ENCODE assay signal across 16 cellular contexts in genomic region chr17:7285679-7286078, GRCh38. TPM values are rescaled to one million over a fixed set of nuclear protein-coding genes. Genes with fewer than 3 reads are reported as not detected.
DNase-seq lines count a peak whose midpoint lies in the region; ATAC-seq and TF ChIP-seq lines count a peak whose summit lies in the region.
"Had no signal": no experiment of that assay in that cellular context is flagged by ENCODE, and none has a peak within 500 bp of the region (broad histone marks: within the 10 kb centered on the region; RNA-seq: fewer than 3 reads in every experiment).

No MANE protein-coding gene starts in this region.

- peaks cover 16% of the 10 kb centered on the region for H4K20me1 ChIP-seq in neural progenitor cell (ENCODE audit: low read depth)

- TF ChIP-seq POLR2A in gastrocnemius medialis (IDR thresholded peaks at IDR 0.05): no peak

- H3K27me3 ChIP-seq in H7 (ENCODE audit: control insufficient read depth, insufficient read depth, low read length) (peaks cover 20% of the 10 kb centered on the region), neural progenitor cell (peaks cover 28% of the 10 kb centered on the region), gastrocnemius medialis (no peaks in the 10 kb centered on the region), A673 (replicated peaks; ENCODE audit: insufficient read depth, low read depth, low read length, poor library complexity) (no peaks in the 10 kb centered on the region)

- H3K9me3 ChIP-seq in neural progenitor cell (ENCODE audit: low read depth) (no peaks in the 10 kb centered on the region), gastrocnemius medialis (no peaks in the 10 kb centered on the region), A673 (ENCODE audit: low read depth, low read length, poor library complexity, severe bottlenecking) (no peaks in the 10 kb centered on the region)
- H3K9me3 ChIP-seq: BE2C had no signal

- peaks cover 4% of the 10 kb centered on the region for H3K4me1 ChIP-seq in neural progenitor cell
- peaks cover 33 to 46% of the 10 kb centered on the region in 2 donors for H3K4me1 ChIP-seq in gastrocnemius medialis
- peaks cover 17% of the 10 kb centered on the region for H3K4me1 ChIP-seq in A673 (ENCODE audit: insufficient read depth, low read length, poor library complexity, severe bottlenecking)
- H3K4me1 ChIP-seq: BE2C had no signal

- H3K4me2 ChIP-seq in neural progenitor cell: no peak overlapping the region
- H3K4me2 ChIP-seq: GM23338 had no signal

- H3K4me3 ChIP-seq in H7 (ENCODE audit: insufficient read depth, low read depth, low read length): no peak overlapping the region
- H3K4me3 ChIP-seq in neural progenitor cell: no peak overlapping the region
- H3K4me3 ChIP-seq in gastrocnemius medialis: no peak overlapping the region
- no peak overlapping the region for H3K4me3 ChIP-seq in A673 (ENCODE audit: low read depth, low read length, poor library complexity, severe bottlenecking)
- H3K4me3 ChIP-seq: GM23338 had no signal

- H3F3A ChIP-seq in neural progenitor cell (ENCODE audit: low read depth): peaks cover 6% of the 10 kb centered on the region

- H3K36me3 Mint-ChIP-seq in neural progenitor cell: peaks cover 1% of the 10 kb centered on the region
- H3K36me3 Mint-ChIP-seq: CD4-positive, alpha-beta memory T cell had no signal

- H3K36me3 ChIP-seq in H7 (replicated peaks; ENCODE audit: control insufficient read depth, insufficient read depth, low read length): no peaks in the 10 kb centered on the region; the same call in 1 of the 2 replicates
- no peaks in the 10 kb centered on the region for H3K36me3 ChIP-seq in neural progenitor cell
- H3K36me3 ChIP-seq in gastrocnemius medialis: peaks cover 0 to 28% of the 10 kb centered on the region in 2 donors
- H3K36me3 ChIP-seq in A673 (ENCODE audit: insufficient read depth, low read length, poor library complexity, severe bottlenecking): no peaks in the 10 kb centered on the region
- H3K36me3 ChIP-seq: BE2C had no signal

- no peak overlapping the region for H2AFZ ChIP-seq in neural progenitor cell (replicated peaks)
- H2AFZ ChIP-seq: GM23338 had no signal

- peak overlapping the region; percentile 58 for H3K4me3 Mint-ChIP-seq in neural progenitor cell
- H3K4me3 Mint-ChIP-seq: CD4-positive, alpha-beta memory T cell; GM23338 had no signal

- no peak overlapping the region for H3K27ac Mint-ChIP-seq in neural progenitor cell
- H3K27ac Mint-ChIP-seq: GM23338, H9 had no signal

- H3K27me3 Mint-ChIP-seq in neural progenitor cell (ENCODE audit: insufficient read depth, low read depth): peaks cover 14% of the 10 kb centered on the region

- no peak overlapping the region for H3K9ac ChIP-seq in neural progenitor cell

- peaks cover 14% of the 10 kb centered on the region for H3K4me1 Mint-ChIP-seq in neural progenitor cell

- in situ Hi-C loops in gastrocnemius medialis (cut with MboI; ENCODE audit: low sequenced_read_pairs in 4 of 4): no loop called here

- POLR2A ChIA-PET in A673 (lab: Charles Lee; ENCODE audit: low non-redundant PET): no interaction called here

- H3K79me2 ChIP-seq in neural progenitor cell (ENCODE audit: low read depth): no peaks in the 10 kb centered on the region

- intact Hi-C loops in gastrocnemius medialis (cut with DNase I; ENCODE audit: low total_unique reads): no loop called here
- intact Hi-C loops in A673 (cut with micrococcal nuclease; ENCODE audit: unreplicated experiment): no loop called here

- no peak overlapping the region for H3K27ac ChIP-seq in neural progenitor cell
- H3K27ac ChIP-seq in gastrocnemius medialis: peak overlapping the region; percentile 95 to 100 (median 98)
- no peak overlapping the region for H3K27ac ChIP-seq in A673 (ENCODE audit: low read depth, low read length, poor library complexity, severe bottlenecking)
- H3K27ac ChIP-seq: C4-2B had no signal

- TF ChIP-seq CTCF in neural progenitor cell (IDR thresholded peaks at IDR 0.05) (no peak), gastrocnemius medialis (IDR thresholded peaks at IDR 0.05 in 4 of 5, conservative IDR thresholded peaks at IDR 0.05 in 1 of 5) (no peak), A673 (conservative IDR thresholded peaks at IDR 0.05; ENCODE audit: low read depth, low read length) (no peak)

- ATAC-seq in gastrocnemius medialis (no peak), GM21723 (IDR thresholded peaks at IDR 0.05; ENCODE audit: unreplicated experiment) (no peak)
- ATAC-seq: GM23338 had no signal

- DNase-seq in AG08396 (ENCODE audit: low spot score) (peak; percentile 4), H7 (peak; percentile 15), neural progenitor cell (ENCODE audit: low spot score) (no peak), gastrocnemius medialis (no peak), Kasumi-1 (lab: John Stamatoyannopoulos, UW) (no peak), A673 (ENCODE audit: low spot score) (no peak)
- DNase-seq: BE2C; CD4-positive, alpha-beta memory T cell; DMS53; GF-D8; H9; IMR-90 had no signal

- BruUV-seq in A673 (replicated peaks; lab: Mats Ljungman, UMichigan): no TSS peak

- CTCF ChIA-PET in A673 (lab: Charles Lee): interaction anchor here (0.6 kb wide), 1 partner anchor 91 kb away, joined by 3 read pairs; no protein-coding TSS in a partner anchor

- H3K9me3 Mint-ChIP-seq in neural progenitor cell: peaks cover 1% of the 10 kb centered on the region
- H3K9me3 Mint-ChIP-seq: CD4-positive, alpha-beta memory T cell; GM23338; H9 had no signal

RNA-seq across cellular contexts. Expression of gene SLC2A4, which starts 4.2 kb away (rescaled TPM):
- total RNA-seq in H7 (2014; rRNA removed; shearing (Covaris generic)): 3.8 and 6.6 TPM in 2 replicates
- total RNA-seq in neural progenitor cell (ENCODE audit: low replicate concordance) (1.7 and 7.3 TPM in 2 replicates), gastrocnemius medialis (100 to 1,000 TPM; 148 to 310 (median 227) TPM), A673 (2021) (0.67 and 1.6 TPM in 2 replicates)
- total RNA-seq: A172; CD4-positive, alpha-beta memory T cell; IMR-90 had no signal

RNA-seq across cellular contexts. Expression of gene YBX2, which starts 8.8 kb away (rescaled TPM):
- 12.2 and 21.8 TPM in 2 replicates for total RNA-seq in H7 (2014; rRNA removed; shearing (Covaris generic))
- 2.7 and 9.1 TPM in 2 replicates for total RNA-seq in neural progenitor cell (ENCODE audit: low replicate concordance)
- total RNA-seq in gastrocnemius medialis: 1 to 10 TPM in 1 of 4 donors, under 1 TPM in 2, not detected in 1; 0.42 to 2.2 (median 0.46) TPM
- 0.77 and 1.6 TPM in 2 replicates for total RNA-seq in A673 (2021)
- total RNA-seq: IMR-90 had no signal

RNA-seq across cellular contexts. Expression of gene EIF5A, which starts 21.7 kb away (rescaled TPM):
- total RNA-seq in H7 (2014; rRNA removed; shearing (Covaris generic)): 865 and 1,116 TPM in 2 replicates
- total RNA-seq in neural progenitor cell (ENCODE audit: low replicate concordance) (251 and 370 TPM in 2 replicates), gastrocnemius medialis (100 to 1,000 TPM; 115 to 384 (median 273) TPM), A673 (2021) (1,112 and 1,128 TPM in 2 replicates)

RNA-seq across cellular contexts. Expression of gene CLDN7, which starts 23.4 kb away (rescaled TPM):
- 30.8 and 40.8 TPM in 2 replicates for total RNA-seq in H7 (2014; rRNA removed; shearing (Covaris generic))
- total RNA-seq in neural progenitor cell (ENCODE audit: low replicate concordance) (0.32 and 1.3 TPM in 2 replicates), gastrocnemius medialis (1 to 10 TPM in 1 of 4 donors, under 1 TPM in 1, not detected in 2; 0.46 to 5.1 TPM), A673 (2021) (0.55 TPM in 1 of 2 replicates, not detected in the other)
- total RNA-seq: A172 had no signal

RNA-seq across cellular contexts. Expression of gene GPS2, which starts 29.5 kb away (rescaled TPM):
- total RNA-seq in H7 (2014; rRNA removed; shearing (Covaris generic)): 52.8 and 60.2 TPM in 2 replicates
- total RNA-seq in neural progenitor cell (ENCODE audit: low replicate concordance) (20.5 and 41.8 TPM in 2 replicates), gastrocnemius medialis (100 to 1,000 TPM; 135 to 240 (median 169) TPM), A673 (2021) (116 and 133 TPM in 2 replicates)

Comparison
In these comparisons a context has a peak if more than half of its experiments do, and no peak if none do; other contexts are left out.
1. DNase-seq: peak in AG08396 (single experiment) and H7 (single experiment); none in neural progenitor cell (single experiment), gastrocnemius medialis (0 of 2), Kasumi-1 (0 of 2) and A673 (single experiment).
2. H3K27ac ChIP-seq: peak in gastrocnemius medialis (4 of 4); none in neural progenitor cell (single experiment) and A673 (single experiment).
3. RNA of gene SLC2A4, which starts 4.2 kb away (total RNA-seq): 148 to 310 TPM in gastrocnemius medialis; 3.8 to 6.6 TPM in H7, 1.7 to 7.3 TPM in neural progenitor cell and 0.67 to 1.6 TPM in A673; every median in the first group is over 10 times any median in the second.